ENCODE assay signal across 33 cellular contexts in the genomic region with DNA sequence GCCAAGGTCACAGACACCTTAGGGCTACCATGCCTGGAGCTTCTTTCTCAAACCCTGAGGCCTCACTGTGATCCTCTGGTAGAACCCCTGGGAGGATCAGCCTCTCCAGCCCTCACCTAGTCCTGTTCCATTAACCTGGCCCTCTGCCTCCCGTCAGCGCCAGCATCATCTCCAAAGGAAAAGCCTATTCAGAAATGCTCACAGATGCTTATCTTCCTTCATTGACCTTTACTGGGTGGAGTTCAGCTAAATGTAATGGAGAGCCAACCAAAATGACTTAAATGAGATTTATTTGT. TPM values are rescaled to one million over a fixed set of nuclear protein-coding genes. Genes with fewer than 3 reads are reported as not detected.
"Had no signal": no experiment of that assay in that cellular context is flagged by ENCODE, and none has a peak within 500 bp of the region (broad histone marks: within the 10 kb centered on the region; RNA-seq: fewer than 3 reads in every experiment).

No MANE protein-coding gene starts in this region.

- H3K4me2 ChIP-seq: PC-9 had no signal

- H3K4me3 ChIP-seq: PC-9 had no signal

- H3K27ac Mint-ChIP-seq: activated CD4-positive, alpha-beta memory T cell treated with anti-CD3 and anti-CD28 coated beads, Interleukin-2, amount 10 ng/mL, durations not matched to agents 7 days and 5 days; activated naive CD4-positive, alpha-beta T cell treated with anti-CD3 and anti-CD28 coated beads for 36 hours; activated naive CD8-positive, alpha-beta T cell; activated naive CD8-positive, alpha-beta T cell treated with anti-CD3 and anti-CD28 coated beads, Interleukin-2, amount 50 U/mL, for 24 hours; activated T-cell treated with anti-CD3 and anti-CD28 coated beads, Interleukin-2, amount 50 U/mL, for 24 hours; activated T-helper 2 cell treated with anti-CD3 and anti-CD28 coated beads, Interferon-gamma antibody, Interleukin-2, Interleukin-4, amounts not matched to agents 10 μg/mL and 5 μg/mL and 100 μg/mL, durations not matched to agents 14 hours and 24 hours and 36 hours; brain; IgD-negative memory B cell had no signal

- H3K4me3 Mint-ChIP-seq: activated CD4-positive, alpha-beta memory T cell treated with anti-CD3 and anti-CD28 coated beads, Interleukin-2, amount 10 ng/mL, durations not matched to agents 7 days and 5 days; activated naive CD4-positive, alpha-beta T cell treated with anti-CD3 and anti-CD28 coated beads for 36 hours; activated naive CD8-positive, alpha-beta T cell; activated naive CD8-positive, alpha-beta T cell treated with anti-CD3 and anti-CD28 coated beads, Interleukin-2, amount 50 U/mL, for 24 hours; activated T-cell treated with anti-CD3 and anti-CD28 coated beads, Interleukin-2, amount 50 U/mL, for 24 hours; IgD-negative memory B cell had no signal

- H3K36me3 ChIP-seq: WERI-Rb-1 had no signal

- H3K27ac ChIP-seq: PC-9, WERI-Rb-1 had no signal

- DNase-seq: activated CD4-positive, alpha-beta memory T cell treated with anti-CD3 and anti-CD28 coated beads, Interleukin-2, amount 10 ng/mL, durations not matched to agents 7 days and 5 days; activated CD4-positive, alpha-beta T cell treated with anti-CD3 and anti-CD28 coated beads for 1 hour; activated CD4-positive, alpha-beta T cell treated with anti-CD3 and anti-CD28 coated beads for 48 hours; activated CD4-positive, CD25-positive, alpha-beta regulatory T cell; activated gamma-delta T cell; activated naive CD4-positive, alpha-beta T cell treated with anti-CD3 and anti-CD28 coated beads for 36 hours; activated naive CD8-positive, alpha-beta T cell treated with anti-CD3 and anti-CD28 coated beads, Interleukin-2, amount 50 U/mL, for 24 hours; activated T-cell treated with anti-CD3 and anti-CD28 coated beads, Interleukin-2, amount 50 U/mL, for 24 hours; anterior cingulate cortex; caudate nucleus; Karpas-422; KBM-7; NCI-H1048; NCI-H1105 treated with DMSO at 0.1 percent for 48 hours; NCI-H1436; NCI-H1694; NCI-H2029; NCI-H345; NCI-H524 treated with DMSO at 0.1 percent for 48 hours; PC-9; Right ventricle myocardium superior; SW 1271; T-helper 1 cell; T1000; WERI-Rb-1 had no signal

- ATAC-seq: activated naive CD8-positive, alpha-beta T cell treated with anti-CD3 and anti-CD28 coated beads, Interleukin-2, amount 50 U/mL, for 24 hours had no signal

- H3K9me3 Mint-ChIP-seq: activated CD4-positive, alpha-beta memory T cell treated with anti-CD3 and anti-CD28 coated beads, Interleukin-2, amount 10 ng/mL, durations not matched to agents 7 days and 5 days; activated naive CD4-positive, alpha-beta T cell treated with anti-CD3 and anti-CD28 coated beads for 36 hours; activated naive CD8-positive, alpha-beta T cell treated with anti-CD3 and anti-CD28 coated beads, Interleukin-2, amount 50 U/mL, for 24 hours; activated T-cell treated with anti-CD3 and anti-CD28 coated beads, Interleukin-2, amount 50 U/mL, for 24 hours; activated T-helper 2 cell treated with anti-CD3 and anti-CD28 coated beads, Interferon-gamma antibody, Interleukin-2, Interleukin-4, amounts not matched to agents 10 μg/mL and 5 μg/mL and 100 μg/mL, durations not matched to agents 14 hours and 24 hours and 36 hours had no signal

- H3K36me3 Mint-ChIP-seq: activated naive CD8-positive, alpha-beta T cell; brain; IgD-negative memory B cell had no signal

RNA-seq across cellular contexts. Expression of a gene that starts 1.8 kb away (rescaled TPM):
- total RNA-seq: activated CD4-positive, alpha-beta memory T cell treated with anti-CD3 and anti-CD28 coated beads, Interleukin-2, amount 10 ng/mL, durations not matched to agents 7 days and 5 days; activated CD8-positive, alpha-beta memory T cell treated with anti-CD3 and anti-CD28 coated beads for 36 hours; activated naive CD4-positive, alpha-beta T cell treated with anti-CD3 and anti-CD28 coated beads for 36 hours; activated T-helper 2 cell treated with anti-CD3 and anti-CD28 coated beads, Interferon-gamma antibody, Interleukin-2, Interleukin-4, amounts not matched to agents 10 μg/mL and 5 μg/mL and 100 μg/mL, durations not matched to agents 14 hours and 24 hours and 36 hours; bronchial epithelial cell; NCI-H460; T-helper 2 cell treated with Interferon-gamma antibody and Interleukin-4, amounts not matched to agents 100 ng/mL and 5 ng/mL, for 36 hours had no signal
- polyA plus RNA-seq: IgD-negative memory B cell had no signal
